8 cellular contexts compared by ENCODE assay signal in the genomic region with DNA sequence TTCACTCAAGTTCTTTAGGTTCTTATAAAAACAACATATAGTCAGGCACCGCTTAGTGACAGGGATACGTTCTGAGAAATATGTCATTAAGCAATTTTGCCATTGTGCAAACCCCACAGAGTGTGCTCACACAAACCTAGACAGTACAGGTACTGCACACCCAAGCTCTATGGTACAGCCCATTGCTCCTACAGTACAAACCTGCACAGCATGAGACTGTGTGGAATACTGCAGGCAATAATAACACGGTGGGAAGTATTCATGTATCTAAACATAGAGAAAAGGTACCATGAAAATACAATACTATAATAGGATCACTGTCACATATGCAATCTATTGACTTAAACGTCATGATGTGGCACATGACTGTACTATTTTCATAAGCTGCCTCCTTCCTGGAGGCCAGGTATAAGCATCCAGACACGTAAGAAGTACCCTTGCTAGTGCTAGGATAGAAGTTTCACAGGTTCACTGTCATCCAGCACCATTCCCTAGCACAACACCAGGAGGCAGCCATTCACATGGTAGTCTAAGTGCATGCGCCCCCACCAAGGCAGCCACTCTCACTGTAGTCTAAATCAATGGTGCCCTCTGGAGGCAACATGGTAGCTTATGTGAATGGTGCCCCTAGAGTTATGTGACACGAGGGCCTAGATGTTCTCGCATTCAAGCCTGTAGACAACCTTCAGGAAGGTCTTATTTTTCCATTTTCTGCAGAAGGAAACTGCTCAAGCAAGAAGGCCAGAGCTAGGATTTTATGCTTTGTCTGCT.
A peak's percentile ranks its signal among the peaks of the same experiment; 100 is the strongest.
DNase-seq lines count a peak whose midpoint lies in the region; ATAC-seq and TF ChIP-seq lines count a peak whose summit lies in the region.

No MANE protein-coding gene starts in this region.

- TF ChIP-seq CTCF in PC-3 (conservative IDR thresholded peaks at IDR 0.05; ENCODE audit: low read depth, low read length) (peak; percentile 97), fibroblast of the aortic adventitia (IDR thresholded peaks at IDR 0.05; ENCODE audit: insufficient read depth, low read length) (peak; percentile 20), Peyer's patch (IDR thresholded peaks at IDR 0.05) (peak in 3 of 6 experiments; percentile 43 to 48 (median 45))

- no peaks in the 10 kb centered on the region for H3K79me2 ChIP-seq in PC-3 (ENCODE audit: low read length)

- POLR2A ChIA-PET in PC-3 (lab: Charles Lee; ENCODE audit: unreplicated experiment): no interaction called here

- H3K9me3 ChIP-seq in PC-3 (ENCODE audit: low read length) (no peaks in the 10 kb centered on the region), Peyer's patch (no peaks in the 10 kb centered on the region)

- no peaks in the 10 kb centered on the region for H3K27me3 ChIP-seq in PC-3 (ENCODE audit: low read length)
- no peaks in the 10 kb centered on the region for H3K27me3 ChIP-seq in Peyer's patch

- CTCF ChIA-PET in PC-3 (lab: Charles Lee): interaction anchor here (0.6 to 1.4 kb wide), 6 partner anchors 62 to 197 kb away, joined by 3 to 16 read pairs (median 6); no protein-coding TSS in a partner anchor

- no peaks in the 10 kb centered on the region for H4K20me1 ChIP-seq in PC-3 (ENCODE audit: low read length)

- TF ChIP-seq POLR2A in Peyer's patch (IDR thresholded peaks at IDR 0.05): no peak

- BruUV-seq in PC-3 (replicated peaks; lab: Mats Ljungman, UMichigan): no TSS peak

- H2AFZ ChIP-seq in PC-3 (ENCODE audit: low read length): no peak overlapping the region

- no peak overlapping the region for H3K4me3 ChIP-seq in PC-3 (ENCODE audit: low read length)
- no peak overlapping the region for H3K4me3 ChIP-seq in fibroblast of the aortic adventitia (ENCODE audit: low read depth, low read length)
- H3K4me3 ChIP-seq in Peyer's patch: no peak overlapping the region

- H3K36me3 ChIP-seq in PC-3 (ENCODE audit: low read depth, low read length) (no peaks in the 10 kb centered on the region), Peyer's patch (no peaks in the 10 kb centered on the region)

- H3K9ac ChIP-seq in PC-3 (ENCODE audit: low read length): no peak overlapping the region

- intact Hi-C loops in PC-3 (cut with micrococcal nuclease): loop anchor here (1.0 to 5.0 kb wide), 3 partner anchors 62 to 151 kb away; no protein-coding TSS in a partner anchor

- no peak overlapping the region for H3K27ac ChIP-seq in PC-3 (ENCODE audit: low read length)
- no peak overlapping the region for H3K27ac ChIP-seq in Peyer's patch

- H3K4me2 ChIP-seq in PC-3 (ENCODE audit: low read length): no peak overlapping the region

- DNase-seq in AML-193 (lab: John Stamatoyannopoulos, UW): peak; percentile 14 to 70
- DNase-seq in PC-3: peak; percentile 83
- peak; percentile 25 for DNase-seq in fibroblast of the aortic adventitia (ENCODE audit: low read depth)
- DNase-seq in NCI-H1694 (lab: John Stamatoyannopoulos, UW): no peak
- no peak for DNase-seq in Peyer's patch
- no peak for DNase-seq in NCI-H1105 (lab: John Stamatoyannopoulos, UW)

- H3K9me2 ChIP-seq in PC-3 (replicated peaks; ENCODE audit: low read length): no peaks in the 10 kb centered on the region

- peak; percentile 38 for ATAC-seq in GM19023 (IDR thresholded peaks at IDR 0.05; ENCODE audit: unreplicated experiment)
- ATAC-seq in PC-3: peak; percentile 89
- ATAC-seq in HG02588 (IDR thresholded peaks at IDR 0.05; ENCODE audit: unreplicated experiment): no peak

- H3K4me1 ChIP-seq in PC-3 (ENCODE audit: insufficient read depth, low read length): peaks cover 9% of the 10 kb centered on the region; the same call in 1 of the 2 replicates
- H3K4me1 ChIP-seq in Peyer's patch: no peaks in the 10 kb centered on the region

- no peaks in the 10 kb centered on the region for H3F3A ChIP-seq in PC-3 (ENCODE audit: low read length, unreplicated experiment)

Comparison
In these comparisons a context has a peak if more than half of its experiments do, and no peak if none do; other contexts are left out.
1. DNase-seq: peak in AML-193 (2 of 2), PC-3 (single experiment) and fibroblast of the aortic adventitia (single experiment); none in NCI-H1694 (single experiment), Peyer's patch (0 of 3) and NCI-H1105 (single experiment).